Comparison of ENCODE assay signal across 6 cellular contexts in the genomic region with DNA sequence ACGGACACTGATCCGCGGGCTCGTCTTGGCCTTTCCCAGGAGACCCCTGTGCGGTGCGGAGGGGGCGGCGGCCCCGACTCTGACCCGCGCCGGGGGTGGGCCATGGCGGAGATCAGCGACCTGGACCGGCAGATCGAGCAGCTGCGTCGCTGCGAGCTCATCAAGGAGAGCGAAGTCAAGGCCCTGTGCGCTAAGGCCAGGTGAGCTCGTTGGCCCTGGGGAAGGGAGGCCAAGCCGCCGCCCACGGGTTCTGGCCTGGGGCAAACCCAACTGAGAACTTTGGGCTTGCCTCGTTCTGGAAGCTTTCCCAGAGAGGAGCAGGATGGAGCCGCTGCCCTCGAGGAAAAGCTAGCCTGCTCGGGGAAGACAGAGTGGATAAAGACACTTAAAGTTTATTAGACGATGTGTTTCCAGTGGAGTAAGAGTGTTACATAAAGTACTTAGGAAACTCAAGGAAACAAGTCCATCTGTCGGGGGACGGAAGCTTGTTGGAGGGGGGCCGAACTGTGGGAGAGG. TPM values are rescaled to one million over a fixed set of nuclear protein-coding genes. Genes with fewer than 3 reads are reported as not detected.
DNase-seq lines count a peak whose midpoint lies in the region; ATAC-seq, FAIRE-seq and TF ChIP-seq lines count a peak whose summit lies in the region.

No MANE protein-coding gene starts in this region.

- no TSS peak for BruUV-seq in K562 (replicated peaks; lab: Mats Ljungman, UMichigan)

- H3K36me3 ChIP-seq in BE2C, result peaks cover 52% of the 10 kb centered on the region
- peaks cover 58% of the 10 kb centered on the region for H3K36me3 ChIP-seq in K562 (ENCODE audit: control insufficient read depth, insufficient read depth, low read length)

- no peak for TF ChIP-seq RAD21 in K562 (CRISPR knock-in tag; conservative IDR thresholded peaks at IDR 0.05 in 1 of 2, IDR thresholded peaks at IDR 0.05 in 1 of 2)

- no peak for TF ChIP-seq EP300 in K562 (IDR thresholded peaks at IDR 0.05; ENCODE audit: low read length)

- peak overlapping the region; percentile 93 for H3K4me3 ChIP-seq in BE2C (ENCODE audit: low read depth, low read length)
- H3K4me3 ChIP-seq in K562, result peak overlapping the region; percentile 94

- ATAC-seq in HG02885 (IDR thresholded peaks at IDR 0.05; ENCODE audit: poor library complexity, unreplicated experiment), result peak; percentile 30
- ATAC-seq in K562, result peak; percentile 45

- H3K79me2 ChIP-seq in K562 (ENCODE audit: control insufficient read depth, insufficient read depth, low read length), result peaks cover 50% of the 10 kb centered on the region

- POLR2A ChIA-PET in K562 (lab: Yijun Ruan, JAX), result interaction anchor here (0.6 to 7.5 kb wide), 8 partner anchors 9 to 539 kb away, joined by 3 to 59 read pairs (median 4); partner anchors contain the start of genes ALDOA and TBX6

- TF ChIP-seq CTCF in BE2C (IDR thresholded peaks at IDR 0.05; ENCODE audit: low read depth, low read length), result no peak
- TF ChIP-seq CTCF in K562 (IDR thresholded peaks at IDR 0.05 in 2 of 3, conservative IDR thresholded peaks at IDR 0.05 in 1 of 3; ENCODE audit: insufficient read depth in 2 of 3, low read depth in 1 of 3, low read length in 3 of 3), result no peak
- no peak for TF ChIP-seq CTCF in nephron progenitor cell (IDR thresholded peaks at IDR 0.05)

- peak overlapping the region; percentile 95 to 99 for H3K9ac ChIP-seq in K562 (ENCODE audit: insufficient read depth in 1 of 2, low read depth in 2 of 2, low read length in 2 of 2)

- peak overlapping the region; percentile 92 for H3K27ac Mint-ChIP-seq in nephron progenitor cell

- H4K20me1 ChIP-seq in K562 (replicated peaks; ENCODE audit: control insufficient read depth, insufficient read depth, low read length), result peaks cover 8% of the 10 kb centered on the region; the same call in 1 of the 2 replicates

- no peaks in the 10 kb centered on the region for H3K4me1 ChIP-seq in BE2C
- H3K4me1 ChIP-seq in K562 (replicated peaks in 1 of 2; ENCODE audit: control insufficient read depth in 2 of 2, insufficient read depth in 2 of 2, low read length in 2 of 2), result peaks cover 13 to 24% of the 10 kb centered on the region in 2 experiments

- peaks cover 25% of the 10 kb centered on the region for H3K4me1 Mint-ChIP-seq in nephron progenitor cell

- under 1% methylated on average over 29 of the region's 33 CpGs for WGBS in K562 (ENCODE audit: insufficient coverage, low coverage, missing lambda C conversion rate)

- no peak for TF ChIP-seq POLR2A in K562 (conservative IDR thresholded peaks at IDR 0.05)

- in situ Hi-C loops in K562 (cut with MboI), result no loop called here

- no peak for FAIRE-seq in K562 (lab: Jason Lieb, UNC)

- H3K27me3 Mint-ChIP-seq in nephron progenitor cell (ENCODE audit: low read depth, poor library complexity), result no peaks in the 10 kb centered on the region

- intact Hi-C loops in K562 (cut with micrococcal nuclease), result no loop called here

- H3K9me3 ChIP-seq in BE2C (no peaks in the 10 kb centered on the region), K562 (replicated peaks; ENCODE audit: control insufficient read depth, insufficient read depth, low read depth, low read length) (no peaks in the 10 kb centered on the region)

- peak overlapping the region; percentile 93 for H3K4me3 Mint-ChIP-seq in nephron progenitor cell

- peak overlapping the region; percentile 97 for H3K27ac ChIP-seq in K562 (ENCODE audit: extremely low read depth, low read depth, low read length)

- peaks cover 57% of the 10 kb centered on the region for H3K36me3 Mint-ChIP-seq in nephron progenitor cell (ENCODE audit: low read depth)

- H3K27me3 ChIP-seq in BE2C, result no peaks in the 10 kb centered on the region
- no peaks in the 10 kb centered on the region for H3K27me3 ChIP-seq in K562 (ENCODE audit: control insufficient read depth in 2 of 2, insufficient read depth in 2 of 2, low read length in 2 of 2)

- H3K4me2 ChIP-seq in K562 (ENCODE audit: insufficient read depth, low read length), result peak overlapping the region; percentile 98

- CTCF ChIA-PET in K562 (lab: Yijun Ruan, JAX; ENCODE audit: low intra/inter-chr PET ratio), result no interaction called here

- DNase-seq in BE2C (no peak), K562 (ENCODE audit: extremely low read depth in 1 of 4, low spot score in 3 of 4) (peak in 1 of 4 experiments; percentile 41), nephron progenitor cell (no peak), T1000 (lab: John Stamatoyannopoulos, UW) (no peak), NCI-H526 treated with DMSO at 0.1 percent for 48 hours (lab: John Stamatoyannopoulos, UW) (no peak)

- no peak overlapping the region for H2AFZ ChIP-seq in K562 (ENCODE audit: low read depth, low read length)

- H3K9me1 ChIP-seq in K562 (ENCODE audit: control insufficient read depth, insufficient read depth, low read length), result no peaks in the 10 kb centered on the region

- H3K9me3 Mint-ChIP-seq in nephron progenitor cell, result no peaks in the 10 kb centered on the region

RNA-seq across cellular contexts. Expression of gene PPP4C, which starts 0.5 kb away (rescaled TPM):
- 317 TPM for polyA plus RNA-seq in BE2C (2012; ENCODE audit: insufficient read depth, insufficient read length, low read depth)
- total RNA-seq in K562 (2011; cell fraction: chromatin; rRNA removed; ENCODE audit: low replicate concordance), result 46.3 and 109 TPM in 2 replicates
- 90.3 and 97.7 TPM in 2 replicates for total RNA-seq in K562 (2011; cell fraction: nucleolus; rRNA removed)
- total RNA-seq in K562 (2011; cell fraction: nucleoplasm; rRNA removed), result 76.9 and 90.5 TPM in 2 replicates
- total RNA-seq in K562 (2014; rRNA removed) (131 and 171 TPM in 2 replicates), K562 (2014; rRNA removed; fragmentation: Illumina TruSeq; extraction: Trizol) (38.9 and 59.9 TPM in 2 replicates), K562 (2015; rRNA removed; fragmentation: Illumina TruSeq; extraction: Trizol) (107 and 115 TPM in 2 replicates), K562 (2021) (158 TPM in 2 replicates)
- polyA plus RNA-seq in K562 (2011; rRNA removed) (153 and 187 TPM in 2 replicates), K562 (2014; fragmentation: Illumina TruSeq; extraction: Trizol) (138 and 157 TPM in 2 replicates), K562 (2014; fragmentation: Nextera tagmentation; extraction: Ambion mirVana) (10 to 100 TPM in 1 of 2 experiments, 1 to 10 TPM in 1; 3.5 to 10.7 TPM), K562 (2014; rRNA removed) (183 TPM in 2 replicates)
- 311 and 402 TPM in 2 replicates for polyA plus RNA-seq in K562 (2011; cell fraction: cytosol; rRNA removed)
- polyA plus RNA-seq in K562 (2011; cell fraction: nucleus; rRNA removed), result 149 and 168 TPM in 2 replicates
- 161 and 166 TPM in 2 replicates for polyA plus RNA-seq in K562 (2012)
- polyA minus RNA-seq in K562 (2011; rRNA and poly(A)+ RNA removed), result 162 and 295 TPM in 2 replicates
- polyA minus RNA-seq in K562 (2011; cell fraction: cytosol; rRNA and poly(A)+ RNA removed), result 136 and 139 TPM in 2 replicates
- 23.2 and 36.2 TPM in 2 replicates for polyA minus RNA-seq in K562 (2011; cell fraction: nucleus; rRNA and poly(A)+ RNA removed)

RNA-seq across cellular contexts. Expression of gene ALDOA, which starts 10.8 kb away (rescaled TPM):
- polyA plus RNA-seq in BE2C (2012; ENCODE audit: insufficient read depth, insufficient read length, low read depth), result 2,114 TPM
- 353 and 782 TPM in 2 replicates for total RNA-seq in K562 (2011; cell fraction: chromatin; rRNA removed; ENCODE audit: low replicate concordance)
- total RNA-seq in K562 (2011; cell fraction: nucleolus; rRNA removed), result 1,073 and 1,081 TPM in 2 replicates
- total RNA-seq in K562 (2011; cell fraction: nucleoplasm; rRNA removed), result 670 and 734 TPM in 2 replicates
- total RNA-seq in K562 (2014; rRNA removed), result 1,524 and 2,127 TPM in 2 replicates
- 349 and 485 TPM in 2 replicates for total RNA-seq in K562 (2014; rRNA removed; fragmentation: Illumina TruSeq; extraction: Trizol)
- total RNA-seq in K562 (2015; rRNA removed; fragmentation: Illumina TruSeq; extraction: Trizol), result 1,293 TPM in 2 replicates
- total RNA-seq in K562 (2021), result 2,182 and 2,224 TPM in 2 replicates
- 1,608 and 2,690 TPM in 2 replicates for polyA plus RNA-seq in K562 (2011; rRNA removed)
- polyA plus RNA-seq in K562 (2011; cell fraction: cytosol; rRNA removed), result 3,531 and 4,006 TPM in 2 replicates
- 1,789 and 1,816 TPM in 2 replicates for polyA plus RNA-seq in K562 (2011; cell fraction: nucleus; rRNA removed)
- 2,117 and 3,116 TPM in 2 replicates for polyA plus RNA-seq in K562 (2012)
- 1,472 and 2,010 TPM in 2 replicates for polyA plus RNA-seq in K562 (2014; fragmentation: Illumina TruSeq; extraction: Trizol)
- 100 to 1,000 TPM; 311 to 650 TPM for polyA plus RNA-seq in K562 (2014; fragmentation: Nextera tagmentation; extraction: Ambion mirVana)
- polyA plus RNA-seq in K562 (2014; rRNA removed), result 1,079 and 1,272 TPM in 2 replicates
- 1,182 and 1,195 TPM in 2 replicates for polyA minus RNA-seq in K562 (2011; rRNA and poly(A)+ RNA removed)
- polyA minus RNA-seq in K562 (2011; cell fraction: cytosol; rRNA and poly(A)+ RNA removed), result 2,149 and 3,513 TPM in 2 replicates
- polyA minus RNA-seq in K562 (2011; cell fraction: nucleus; rRNA and poly(A)+ RNA removed), result 407 and 747 TPM in 2 replicates

RNA-seq across cellular contexts. Expression of gene TBX6, which starts 15.4 kb away (rescaled TPM):
- 2.1 TPM for polyA plus RNA-seq in BE2C (2012; ENCODE audit: insufficient read depth, insufficient read length, low read depth)
- total RNA-seq in K562 (2011; cell fraction: chromatin; rRNA removed; ENCODE audit: low replicate concordance), result 0.55 and 0.69 TPM in 2 replicates
- 1.1 and 1.2 TPM in 2 replicates for total RNA-seq in K562 (2011; cell fraction: nucleolus; rRNA removed)
- total RNA-seq in K562 (2011; cell fraction: nucleoplasm; rRNA removed), result 0.73 and 1.1 TPM in 2 replicates
- total RNA-seq in K562 (2014; rRNA removed) (0.09 and 0.73 TPM in 2 replicates), K562 (2014; rRNA removed; fragmentation: Illumina TruSeq; extraction: Trizol) (0.11 TPM in 1 of 2 replicates, not detected in the other), K562 (2015; rRNA removed; fragmentation: Illumina TruSeq; extraction: Trizol) (0.07 and 0.23 TPM in 2 replicates), K562 (2021) (0.18 and 0.51 TPM in 2 replicates)
- polyA plus RNA-seq in K562 (2011; rRNA removed) (0.07 and 0.16 TPM in 2 replicates), K562 (2014; fragmentation: Illumina TruSeq; extraction: Trizol) (0.30 and 0.31 TPM in 2 replicates), K562 (2014; fragmentation: Nextera tagmentation; extraction: Ambion mirVana) (not detected), K562 (2014; rRNA removed) (0.51 and 0.58 TPM in 2 replicates)
- 0.10 and 0.18 TPM in 2 replicates for polyA plus RNA-seq in K562 (2011; cell fraction: cytosol; rRNA removed)
- polyA plus RNA-seq in K562 (2011; cell fraction: nucleus; rRNA removed), result 0.88 and 0.97 TPM in 2 replicates
- polyA plus RNA-seq in K562 (2012), result 0.22 and 0.51 TPM in 2 replicates
- not detected in 2 replicates for polyA minus RNA-seq in K562 (2011; rRNA and poly(A)+ RNA removed)
- polyA minus RNA-seq in K562 (2011; cell fraction: cytosol; rRNA and poly(A)+ RNA removed), result not detected in 2 replicates
- polyA minus RNA-seq in K562 (2011; cell fraction: nucleus; rRNA and poly(A)+ RNA removed), result 0.22 and 0.54 TPM in 2 replicates

RNA-seq across cellular contexts. Expression of gene YPEL3, which starts 19.7 kb away (rescaled TPM):
- 28.8 TPM for polyA plus RNA-seq in BE2C (2012; ENCODE audit: insufficient read depth, insufficient read length, low read depth)
- 14.3 and 26.4 TPM in 2 replicates for total RNA-seq in K562 (2011; cell fraction: chromatin; rRNA removed; ENCODE audit: low replicate concordance)
- 14.2 and 18.0 TPM in 2 replicates for total RNA-seq in K562 (2011; cell fraction: nucleolus; rRNA removed)
- 21.4 and 28.6 TPM in 2 replicates for total RNA-seq in K562 (2011; cell fraction: nucleoplasm; rRNA removed)
- total RNA-seq in K562 (2014; rRNA removed) (3.0 and 4.6 TPM in 2 replicates), K562 (2014; rRNA removed; fragmentation: Illumina TruSeq; extraction: Trizol) (1.0 and 1.8 TPM in 2 replicates), K562 (2015; rRNA removed; fragmentation: Illumina TruSeq; extraction: Trizol) (1.1 and 1.3 TPM in 2 replicates), K562 (2021) (5.7 and 6.7 TPM in 2 replicates)
- polyA plus RNA-seq in K562 (2011; rRNA removed) (3.9 and 6.8 TPM in 2 replicates), K562 (2014; fragmentation: Illumina TruSeq; extraction: Trizol) (2.9 and 4.4 TPM in 2 replicates), K562 (2014; fragmentation: Nextera tagmentation; extraction: Ambion mirVana) (under 1 TPM; 0.41 to 0.42 TPM), K562 (2014; rRNA removed) (8.6 and 15.0 TPM in 2 replicates)
- polyA plus RNA-seq in K562 (2011; cell fraction: cytosol; rRNA removed), result 7.5 and 14.0 TPM in 2 replicates
- polyA plus RNA-seq in K562 (2011; cell fraction: nucleus; rRNA removed), result 18.2 and 22.9 TPM in 2 replicates
- 12.5 and 45.8 TPM in 2 replicates for polyA plus RNA-seq in K562 (2012)
- polyA minus RNA-seq in K562 (2011; rRNA and poly(A)+ RNA removed), result 1.0 and 1.5 TPM in 2 replicates
- polyA minus RNA-seq in K562 (2011; cell fraction: cytosol; rRNA and poly(A)+ RNA removed), result 1.8 and 2.3 TPM in 2 replicates
- polyA minus RNA-seq in K562 (2011; cell fraction: nucleus; rRNA and poly(A)+ RNA removed), result 2.4 and 4.3 TPM in 2 replicates

RNA-seq across cellular contexts. Expression of gene GDPD3, which starts 37.0 kb away (rescaled TPM):
- polyA plus RNA-seq in BE2C (2012; ENCODE audit: insufficient read depth, insufficient read length, low read depth), result 1.2 TPM
- total RNA-seq in K562 (2011; cell fraction: chromatin; rRNA removed; ENCODE audit: low replicate concordance), result 4.9 and 20.8 TPM in 2 replicates
- 8.7 and 14.0 TPM in 2 replicates for total RNA-seq in K562 (2011; cell fraction: nucleolus; rRNA removed)
- total RNA-seq in K562 (2011; cell fraction: nucleoplasm; rRNA removed), result 7.3 and 8.0 TPM in 2 replicates
- 0.90 and 0.91 TPM in 2 replicates for total RNA-seq in K562 (2014; rRNA removed)
- 0.47 and 0.54 TPM in 2 replicates for total RNA-seq in K562 (2014; rRNA removed; fragmentation: Illumina TruSeq; extraction: Trizol)
- total RNA-seq in K562 (2015; rRNA removed; fragmentation: Illumina TruSeq; extraction: Trizol), result 1.1 TPM in 2 replicates
- total RNA-seq in K562 (2021), result 1.7 and 3.9 TPM in 2 replicates
- 1.9 and 2.5 TPM in 2 replicates for polyA plus RNA-seq in K562 (2011; rRNA removed)
- polyA plus RNA-seq in K562 (2011; cell fraction: cytosol; rRNA removed), result 0.83 and 1.4 TPM in 2 replicates
- 14.1 and 18.8 TPM in 2 replicates for polyA plus RNA-seq in K562 (2011; cell fraction: nucleus; rRNA removed)
- polyA plus RNA-seq in K562 (2012), result 1.5 and 4.7 TPM in 2 replicates
- polyA plus RNA-seq in K562 (2014; fragmentation: Illumina TruSeq; extraction: Trizol), result 1.0 and 1.3 TPM in 2 replicates
- 1 to 10 TPM in 1 of 2 experiments, under 1 TPM in 1; 0.51 to 1.4 TPM for polyA plus RNA-seq in K562 (2014; fragmentation: Nextera tagmentation; extraction: Ambion mirVana)
- polyA plus RNA-seq in K562 (2014; rRNA removed), result 1.2 and 1.7 TPM in 2 replicates
- 0.18 and 0.53 TPM in 2 replicates for polyA minus RNA-seq in K562 (2011; rRNA and poly(A)+ RNA removed)
- polyA minus RNA-seq in K562 (2011; cell fraction: cytosol; rRNA and poly(A)+ RNA removed), result 2.8 TPM in 1 of 2 replicates, not detected in the other
- polyA minus RNA-seq in K562 (2011; cell fraction: nucleus; rRNA and poly(A)+ RNA removed), result 1.8 and 2.7 TPM in 2 replicates
